ENCODE assay signal across 8 cellular contexts in the genomic region with DNA sequence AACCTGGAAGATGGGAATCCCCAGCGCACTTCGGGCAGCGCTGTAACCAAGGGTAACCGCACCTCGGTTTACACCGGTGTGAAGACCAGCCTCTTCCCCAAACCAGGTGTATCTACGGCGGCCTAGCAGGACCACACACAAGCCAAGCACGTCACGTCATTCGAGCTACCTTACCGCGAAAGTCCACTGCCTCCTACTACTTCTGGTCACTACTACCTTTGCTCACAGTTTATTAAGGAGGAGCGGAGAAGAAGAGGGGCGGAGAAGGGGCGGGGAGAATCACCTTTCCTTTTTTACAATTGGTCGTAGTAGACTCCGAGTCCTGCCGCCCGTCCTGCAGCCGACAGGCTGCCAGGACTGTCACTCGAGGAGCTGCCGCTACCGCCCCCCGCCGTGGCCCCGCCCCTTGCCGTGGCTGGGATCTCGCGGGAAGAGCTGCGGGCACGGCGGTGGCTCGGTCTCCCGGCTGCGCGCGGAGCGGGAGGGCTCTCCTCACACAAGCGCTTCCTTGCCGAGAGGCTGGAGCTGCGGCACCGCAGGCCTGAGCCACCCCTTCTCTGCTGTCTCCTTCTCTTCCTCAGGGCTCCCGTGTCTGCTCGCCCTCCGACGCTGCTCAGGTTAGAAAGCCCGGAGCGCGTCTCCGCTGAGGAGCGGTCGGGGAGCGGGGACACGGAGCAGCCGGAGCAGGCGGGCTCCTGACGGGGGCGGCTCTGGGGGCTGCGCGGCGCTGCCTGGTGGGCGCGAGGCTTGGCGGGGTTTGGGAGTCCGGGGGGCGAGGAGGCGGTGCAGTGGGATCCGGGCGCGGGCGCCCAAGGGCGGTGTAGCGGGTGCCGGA. TPM values are rescaled to one million over a fixed set of nuclear protein-coding genes. Genes with fewer than 3 reads are reported as not detected.
DNase-seq lines count a peak whose midpoint lies in the region; ATAC-seq and TF ChIP-seq lines count a peak whose summit lies in the region.

GLCE (plus strand) TSS at position 495 of the 835 bp plus-strand sequence. CDS start 95,172 bp downstream, outside the sequence.

- peak; percentile 92 for ATAC-seq in HG02588 (IDR thresholded peaks at IDR 0.05; ENCODE audit: unreplicated experiment)
- peak; percentile 97 to 98 for ATAC-seq in activated naive CD4-positive, alpha-beta T cell treated with anti-CD3 and anti-CD28 coated beads, Interleukin-2, amount 50 U/mL, for 72 hours

- WGBS in SK-N-SH (ENCODE audit: low lambda C conversion rate): 0% methylated on average over 24 of the region's 75 CpGs

- H3K36me3 Mint-ChIP-seq in activated naive CD4-positive, alpha-beta T cell treated with anti-CD3 and anti-CD28 coated beads, Interleukin-2, amount 50 U/mL, for 72 hours: no peaks in the 10 kb centered on the region

- H3K4me2 ChIP-seq in SK-N-SH: peak within 1 kb of the TSS; percentile 91

- no peaks in the 10 kb centered on the region for H3K9me3 Mint-ChIP-seq in activated naive CD4-positive, alpha-beta T cell treated with anti-CD3 and anti-CD28 coated beads, Interleukin-2, amount 50 U/mL, for 72 hours

- TF ChIP-seq CTCF in GM06990 (IDR thresholded peaks at IDR 0.05; ENCODE audit: insufficient read depth, low read length, poor library complexity, severe bottlenecking) (no peak), SK-N-SH (IDR thresholded peaks at IDR 0.05) (no peak)

- no peaks in the 10 kb centered on the region; the same call in 1 of the 2 replicates for H3K27me3 ChIP-seq in GM06990 (replicated peaks; ENCODE audit: control insufficient read depth, insufficient read depth, low read length)
- no peaks in the 10 kb centered on the region for H3K27me3 ChIP-seq in SK-N-SH (ENCODE audit: insufficient read depth)

- H3K9me2 ChIP-seq in SK-N-SH: no peaks in the 10 kb centered on the region

- peaks cover 6% of the 10 kb centered on the region for H3F3A ChIP-seq in SK-N-SH (replicated peaks; ENCODE audit: insufficient read depth)

- no peaks in the 10 kb centered on the region for H4K20me1 ChIP-seq in SK-N-SH (ENCODE audit: insufficient read depth)

- peak within 1 kb of the TSS; percentile 94 for H3K9ac ChIP-seq in SK-N-SH

- 0 out of 2 replicates have a peak, but pooled peaks have one; percentile 5 for TF ChIP-seq RAD21 in SK-N-SH (IDR thresholded peaks at IDR 0.05; ENCODE audit: low read length)

- CTCF ChIA-PET in SK-N-SH (lab: Yijun Ruan, JAX): interaction anchor here (0.7 to 3.7 kb wide), 11 partner anchors 41 to 291 kb away, joined by 3 to 24 read pairs (median 4); no protein-coding TSS in a partner anchor

- H2AFZ ChIP-seq in SK-N-SH (ENCODE audit: low read depth): peak within 1 kb of the TSS; percentile 98

- H3K36me3 ChIP-seq in GM06990 (ENCODE audit: control insufficient read depth, insufficient read depth, low read length): no peaks in the 10 kb centered on the region
- H3K36me3 ChIP-seq in SK-N-SH (replicated peaks in 1 of 2; ENCODE audit: control insufficient read depth in 1 of 2, insufficient read depth in 2 of 2, low read length in 1 of 2): no peaks in the 10 kb centered on the region

- peak within 1 kb of the TSS; percentile 75 for H3K4me3 ChIP-seq in GM06990 (replicated peaks; ENCODE audit: low read depth, low read length)
- peak within 1 kb of the TSS; percentile 82 to 94 for H3K4me3 ChIP-seq in SK-N-SH (ENCODE audit: low read depth in 2 of 2, low read length in 1 of 2)

- peaks cover 7 to 20% of the 10 kb centered on the region in 2 experiments; a peak in 3 of 4 replicates for H3K4me1 ChIP-seq in SK-N-SH (ENCODE audit: control insufficient read depth in 1 of 2, insufficient read depth in 2 of 2, low read depth in 1 of 2, low read length in 1 of 2)

- H3K79me2 ChIP-seq in SK-N-SH (ENCODE audit: insufficient read depth): peaks cover 31% of the 10 kb centered on the region

- peak; percentile 96 for DNase-seq in GM06990 (ENCODE audit: extremely low read depth, insufficient read length)
- peak; percentile 91 for DNase-seq in NCI-H1092 (lab: John Stamatoyannopoulos, UW)
- peak; percentile 98 for DNase-seq in SK-N-SH
- peak; percentile 96 for DNase-seq in activated naive CD4-positive, alpha-beta T cell treated with anti-CD3 and anti-CD28 coated beads, Interleukin-2, amount 50 U/mL, for 72 hours (ENCODE audit: low spot score in 2 of 2)
- DNase-seq in glomerular endothelial cell (ENCODE audit: extremely low read depth, low read depth, low spot score): no peak
- peak; percentile 62 to 97 (median 94) for DNase-seq in nucleus accumbens (lab: John Stamatoyannopoulos, UW)
- peak; percentile 97 for DNase-seq in superior temporal gyrus (ENCODE audit: extremely low spot score)

- no peak for TF ChIP-seq EP300 in SK-N-SH (IDR thresholded peaks at IDR 0.05; ENCODE audit: borderline replicate concordance in 1 of 2, low read depth in 1 of 2, low read length in 1 of 2)

- peak within 1 kb of the TSS; percentile 91 for H3K27ac Mint-ChIP-seq in activated naive CD4-positive, alpha-beta T cell treated with anti-CD3 and anti-CD28 coated beads, Interleukin-2, amount 50 U/mL, for 72 hours

- H3K9me3 ChIP-seq in SK-N-SH: no peaks in the 10 kb centered on the region

- H3K27ac ChIP-seq in SK-N-SH (ENCODE audit: low read depth in 2 of 2, low read length in 1 of 2): peak within 1 kb of the TSS; percentile 71 to 92

- POLR2A ChIA-PET in SK-N-SH (lab: Yijun Ruan, JAX): interaction anchor here (0.6 to 1.5 kb wide), 8 partner anchors 11 to 303 kb away, joined by 3 to 5 read pairs (median 3); partner anchors contain the start of gene RPLP1

TF ChIP-seq in SK-N-SH, 30 proteins besides CTCF, POLR2A, EP300 and RAD21 (continues in another document):
- TF ChIP-seq MEF2A (IDR thresholded peaks at IDR 0.05; ENCODE audit: borderline replicate concordance, low read depth) (no peak; the same call in 1 of the 2 replicates), FOXM1 (IDR thresholded peaks at IDR 0.05; ENCODE audit: low read depth) (no peak), JUND (IDR thresholded peaks at IDR 0.05) (no peak), FOXJ3 (CRISPR knock-in tag; IDR thresholded peaks at IDR 0.05) (no peak), USF1 (IDR thresholded peaks at IDR 0.05; ENCODE audit: borderline replicate concordance, low read depth) (no peak), RXRA (IDR thresholded peaks at IDR 0.05; ENCODE audit: borderline replicate concordance, low read depth) (no peak), IRF3 (IDR thresholded peaks at IDR 0.05; ENCODE audit: low read depth, low read length) (peak; percentile 49; the same call in 1 of the 2 replicates), ELF1 (IDR thresholded peaks at IDR 0.05) (no peak), POLR2AphosphoS5 (IDR thresholded peaks at IDR 0.05; ENCODE audit: low read depth, low read length) (peak; percentile 89), EZH2phosphoT487 (IDR thresholded peaks at IDR 0.05; ENCODE audit: borderline replicate concordance, low read depth) (no peak)
- TF ChIP-seq, protein P1, sequence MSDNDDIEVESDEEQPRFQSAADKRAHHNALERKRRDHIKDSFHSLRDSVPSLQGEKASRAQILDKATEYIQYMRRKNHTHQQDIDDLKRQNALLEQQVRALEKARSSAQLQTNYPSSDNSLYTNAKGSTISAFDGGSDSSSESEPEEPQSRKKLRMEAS (IDR thresholded peaks at IDR 0.05; ENCODE audit: low read depth): no peak
- TF ChIP-seq, protein P2, sequence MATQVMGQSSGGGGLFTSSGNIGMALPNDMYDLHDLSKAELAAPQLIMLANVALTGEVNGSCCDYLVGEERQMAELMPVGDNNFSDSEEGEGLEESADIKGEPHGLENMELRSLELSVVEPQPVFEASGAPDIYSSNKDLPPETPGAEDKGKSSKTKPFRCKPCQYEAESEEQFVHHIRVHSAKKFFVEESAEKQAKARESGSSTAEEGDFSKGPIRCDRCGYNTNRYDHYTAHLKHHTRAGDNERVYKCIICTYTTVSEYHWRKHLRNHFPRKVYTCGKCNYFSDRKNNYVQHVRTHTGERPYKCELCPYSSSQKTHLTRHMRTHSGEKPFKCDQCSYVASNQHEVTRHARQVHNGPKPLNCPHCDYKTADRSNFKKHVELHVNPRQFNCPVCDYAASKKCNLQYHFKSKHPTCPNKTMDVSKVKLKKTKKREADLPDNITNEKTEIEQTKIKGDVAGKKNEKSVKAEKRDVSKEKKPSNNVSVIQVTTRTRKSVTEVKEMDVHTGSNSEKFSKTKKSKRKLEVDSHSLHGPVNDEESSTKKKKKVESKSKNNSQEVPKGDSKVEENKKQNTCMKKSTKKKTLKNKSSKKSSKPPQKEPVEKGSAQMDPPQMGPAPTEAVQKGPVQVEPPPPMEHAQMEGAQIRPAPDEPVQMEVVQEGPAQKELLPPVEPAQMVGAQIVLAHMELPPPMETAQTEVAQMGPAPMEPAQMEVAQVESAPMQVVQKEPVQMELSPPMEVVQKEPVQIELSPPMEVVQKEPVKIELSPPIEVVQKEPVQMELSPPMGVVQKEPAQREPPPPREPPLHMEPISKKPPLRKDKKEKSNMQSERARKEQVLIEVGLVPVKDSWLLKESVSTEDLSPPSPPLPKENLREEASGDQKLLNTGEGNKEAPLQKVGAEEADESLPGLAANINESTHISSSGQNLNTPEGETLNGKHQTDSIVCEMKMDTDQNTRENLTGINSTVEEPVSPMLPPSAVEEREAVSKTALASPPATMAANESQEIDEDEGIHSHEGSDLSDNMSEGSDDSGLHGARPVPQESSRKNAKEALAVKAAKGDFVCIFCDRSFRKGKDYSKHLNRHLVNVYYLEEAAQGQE (IDR thresholded peaks at IDR 0.05; ENCODE audit: low read depth, low read length): 0 out of 2 replicates have a peak, but pooled peaks have one; percentile 24

RNA-seq across cellular contexts. Expression of gene GLCE, which starts in this region (rescaled TPM):
- polyA plus RNA-seq in SK-N-SH (2012; rRNA removed): 19.5 and 25.0 TPM in 2 replicates
- polyA plus RNA-seq in SK-N-SH (2012; cell fraction: cytosol; rRNA removed): 28.0 and 29.3 TPM in 2 replicates
- polyA plus RNA-seq in SK-N-SH (2012; cell fraction: nucleus; rRNA removed): 7.7 and 17.4 TPM in 2 replicates
- 1 to 10 TPM; 3.9 to 4.4 TPM for total RNA-seq in activated naive CD4-positive, alpha-beta T cell treated with anti-CD3 and anti-CD28 coated beads, Interleukin-2, amount 50 U/mL, for 72 hours
- 127 and 158 TPM in 2 replicates for total RNA-seq in glomerular endothelial cell

Comparison
In these comparisons a context has a peak if more than half of its experiments do, and no peak if none do; other contexts are left out.
1. RNA of gene GLCE (total RNA-seq): 127 to 158 TPM in glomerular endothelial cell; 3.9 to 4.4 TPM in activated naive CD4-positive, alpha-beta T cell treated with anti-CD3 and anti-CD28 coated beads, Interleukin-2, amount 50 U/mL, for 72 hours; every median in the first group is over 10 times any median in the second.